In the genomic region with DNA sequence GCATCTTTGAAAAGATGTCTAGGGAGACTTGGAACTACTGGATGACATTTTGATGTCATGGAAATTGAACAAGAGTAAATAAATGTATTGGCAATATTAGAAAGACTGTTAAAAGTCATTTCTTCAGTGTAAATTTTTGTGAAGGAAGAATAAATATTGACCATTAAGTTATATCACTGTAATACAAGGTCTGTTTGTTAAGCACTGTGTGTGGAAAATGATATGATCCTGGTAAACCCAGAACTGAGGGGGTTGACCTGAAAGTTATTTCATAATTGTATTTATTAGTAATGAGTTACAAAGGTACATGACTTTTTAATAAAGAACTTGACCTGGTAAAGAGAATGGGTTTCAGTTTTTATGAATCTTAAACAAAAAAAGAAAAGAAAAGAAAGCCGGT, we compare ENCODE assay signal across 23 cellular contexts.
"Had no signal": no experiment of that assay in that cellular context is flagged by ENCODE, and none has a peak within 500 bp of the region (broad histone marks: within the 10 kb centered on the region; RNA-seq: fewer than 3 reads in every experiment).

No MANE protein-coding gene starts in this region.

- H3K4me1 ChIP-seq: parathyroid adenoma, psoas muscle, right lobe of liver, sigmoid colon, tibial artery, transverse colon, upper lobe of right lung, uterus had no signal

- ATAC-seq: naive thymus-derived CD4-positive, alpha-beta T cell; right cardiac atrium; right lobe of liver; stimulated activated naive B cell treated with anti-CD40 and anti-IgM and Interleukin-4, amounts not matched to agents 10 μg/mL and 1 μg/mL and 100 μg/mL, for 72 hours; upper lobe of right lung had no signal

- H3K4me3 ChIP-seq: psoas muscle, right lobe of liver, sigmoid colon, stomach, thoracic aorta, tibial artery, transverse colon, upper lobe of right lung, uterus had no signal

- H3K27ac ChIP-seq: neutrophil, parathyroid adenoma, psoas muscle, right lobe of liver, sigmoid colon, stomach, thoracic aorta, tibial artery, transverse colon, upper lobe of right lung, uterus had no signal

- H3K9me3 ChIP-seq: neutrophil, psoas muscle, right lobe of liver, sigmoid colon, stomach, thoracic aorta, tibial artery, transverse colon, upper lobe of right lung, uterus had no signal

- DNase-seq: natural killer cell; nucleus accumbens; posterior cingulate gyrus; psoas muscle; right cardiac atrium; right lobe of liver; sigmoid colon; small intestine; stimulated activated CD4-positive, alpha-beta T cell treated with anti-CD3 and anti-CD28 coated beads, Interleukin-15, amount 100 ng/mL, for 24 hours; stimulated activated CD4-positive, alpha-beta T cell treated with anti-CD3 and anti-CD28 coated beads, Interleukin-2, amount 100 ng/mL, for 24 hours; stimulated activated CD4-positive, alpha-beta T cell treated with anti-CD3 and anti-CD28 coated beads, Interleukin-2, amount 100 ng/mL, for 48 hours; stimulated activated CD4-positive, alpha-beta T cell treated with anti-CD3 and anti-CD28 coated beads, Interleukin-4, amount 100 ng/mL, for 24 hours; stimulated activated naive B cell treated with anti-CD40 and anti-IgM and Interleukin-4, amounts not matched to agents 10 μg/mL and 1 μg/mL and 100 μg/mL, for 72 hours; stimulated activated naive CD4-positive, alpha-beta T cell treated with Interleukin-2 at 50 U/mL for 16 hours; stomach; tibial artery; transverse colon; upper lobe of right lung; uterus had no signal

- H3K27me3 ChIP-seq: neutrophil, right lobe of liver, sigmoid colon, stomach, tibial artery, transverse colon, upper lobe of right lung, uterus had no signal

- H3K36me3 ChIP-seq: neutrophil, right lobe of liver, sigmoid colon, stomach, thoracic aorta, tibial artery, transverse colon, upper lobe of right lung, uterus had no signal
